15 cellular contexts compared by ENCODE assay signal in the genomic region with DNA sequence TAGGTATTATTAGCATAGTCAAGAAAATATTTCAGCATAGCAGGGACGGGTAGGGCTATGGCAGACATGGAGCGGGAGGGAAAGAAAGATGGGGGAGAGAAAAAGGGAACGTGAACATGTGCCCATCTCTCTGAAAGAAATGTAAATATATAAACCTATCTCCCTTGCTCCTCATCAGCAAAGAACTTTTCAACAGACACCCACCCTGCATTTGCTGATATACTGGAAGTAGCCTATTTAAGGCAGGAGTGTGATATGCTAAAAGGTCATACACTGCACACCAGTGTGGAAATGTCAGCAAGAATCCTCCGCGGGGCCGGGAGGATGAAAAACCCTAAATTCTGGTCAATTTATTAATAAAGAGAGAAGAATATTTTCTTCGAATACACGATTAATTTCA. TPM values are rescaled to one million over a fixed set of nuclear protein-coding genes. Genes with fewer than 3 reads are reported as not detected.
DNase-seq lines count a peak whose midpoint lies in the region; FAIRE-seq and TF ChIP-seq lines count a peak whose summit lies in the region.
"Had no signal": no experiment of that assay in that cellular context is flagged by ENCODE, and none has a peak within 500 bp of the region (broad histone marks: within the 10 kb centered on the region; RNA-seq: fewer than 3 reads in every experiment).

No MANE protein-coding gene starts in this region.

- H3K27me3 ChIP-seq in CD4-positive, alpha-beta memory T cell (ENCODE audit: insufficient read depth, low read length), result no peaks in the 10 kb centered on the region
- H3K27me3 ChIP-seq in MG63, result no peaks in the 10 kb centered on the region
- no peaks in the 10 kb centered on the region for H3K27me3 ChIP-seq in endodermal cell (ENCODE audit: control insufficient read depth, insufficient read depth, low read length, poor library complexity, severe bottlenecking)
- no peaks in the 10 kb centered on the region for H3K27me3 ChIP-seq in neural cell (ENCODE audit: insufficient read depth, low read depth, low read length)
- H3K27me3 ChIP-seq: left lung had no signal

- H3K4me2 ChIP-seq in neural cell (ENCODE audit: low read length), result peak overlapping the region; percentile 73

- no peak overlapping the region for H2AFZ ChIP-seq in neural cell (ENCODE audit: low read depth, low read length)

- intact Hi-C loops in CD4-positive, alpha-beta memory T cell (cut with micrococcal nuclease), result loop anchor here (5.0 kb wide), 2 partner anchors 164 to 319 kb away; a partner anchor contains a TSS

- no peaks in the 10 kb centered on the region for H3K9me3 Mint-ChIP-seq in CD4-positive, alpha-beta memory T cell
- H3K9me3 Mint-ChIP-seq in endodermal cell, result no peaks in the 10 kb centered on the region

- no peaks in the 10 kb centered on the region for H3K36me3 Mint-ChIP-seq in CD4-positive, alpha-beta memory T cell
- H3K36me3 Mint-ChIP-seq in endodermal cell (ENCODE audit: low read depth), result peaks cover 4% of the 10 kb centered on the region

- no peaks in the 10 kb centered on the region for H4K20me1 ChIP-seq in neural cell (ENCODE audit: insufficient read depth)

- H3K4me1 Mint-ChIP-seq in CD4-positive, alpha-beta memory T cell, result peaks cover 10 to 22% (median 14%) of the 10 kb centered on the region in 4 donors
- H3K4me1 Mint-ChIP-seq in endodermal cell, result peaks cover 21% of the 10 kb centered on the region

- POLR2A ChIA-PET in CD4-positive, alpha-beta memory T cell (lab: Charles Lee; ENCODE audit: partially characterized antibody), result no interaction called here

- no peak for TF ChIP-seq RAD21 in neural cell (conservative IDR thresholded peaks at IDR 0.05)

- no peak overlapping the region for H3K27ac ChIP-seq in CD4-positive, alpha-beta memory T cell (ENCODE audit: low read depth, low read length)
- H3K27ac ChIP-seq in endodermal cell (ENCODE audit: low read depth, low read length) (no peak overlapping the region), neural cell (ENCODE audit: low read length) (no peak overlapping the region)

- H3F3A ChIP-seq in neural cell (ENCODE audit: insufficient read depth, low read length, poor library complexity, severe bottlenecking), result no peaks in the 10 kb centered on the region

- CTCF ChIA-PET in CD4-positive, alpha-beta memory T cell (lab: Charles Lee; ENCODE audit: partially characterized antibody), result no interaction called here

- no peak overlapping the region for H3K27ac Mint-ChIP-seq in CD4-positive, alpha-beta memory T cell
- H3K27ac Mint-ChIP-seq in endodermal cell, result no peak overlapping the region

- no peak for TF ChIP-seq EP300 in neural cell (conservative IDR thresholded peaks at IDR 0.05; ENCODE audit: poor library complexity, severe bottlenecking)

- H3K9ac ChIP-seq in endodermal cell (ENCODE audit: extremely low read depth, low read length, poor library complexity, severe bottlenecking), result no peak overlapping the region
- H3K9ac ChIP-seq in neural cell (ENCODE audit: low read length), result no peak overlapping the region

- no peak for FAIRE-seq in H54 (lab: Jason Lieb, UNC)
- FAIRE-seq: colon, HepG2 had no signal

- WGBS in endodermal cell (ENCODE audit: insufficient coverage in 1 of 2, insufficient read length in 1 of 2), 2 experiments, result 89% methylated on average over 7 of the region's 8 CpGs; no CpG with 5 or more reads in 1 of the 2 experiments

- no peak overlapping the region for H3K4me3 ChIP-seq in CD4-positive, alpha-beta memory T cell (ENCODE audit: low read length in 2 of 2)
- H3K4me3 ChIP-seq in MG63 (peak overlapping the region; percentile 66), endodermal cell (ENCODE audit: low read length) (peak overlapping the region; percentile 95), neural cell (ENCODE audit: low read length) (peak overlapping the region; percentile 92)

- no peaks in the 10 kb centered on the region for H3K9me2 ChIP-seq in neural cell (ENCODE audit: insufficient read depth, low read length)

- H3K4me3 Mint-ChIP-seq in CD4-positive, alpha-beta memory T cell, result peak overlapping the region in 5 of 8 donors; percentile 5 to 87 (median 85)
- peak overlapping the region; percentile 87 for H3K4me3 Mint-ChIP-seq in endodermal cell

- H3K36me3 ChIP-seq in CD4-positive, alpha-beta memory T cell (ENCODE audit: insufficient read depth, low read length), result no peaks in the 10 kb centered on the region
- H3K36me3 ChIP-seq in MG63 (no peaks in the 10 kb centered on the region; the same call in 1 of the 2 replicates), endodermal cell (ENCODE audit: control insufficient read depth, insufficient read depth, low read length) (no peaks in the 10 kb centered on the region), neural cell (ENCODE audit: insufficient read depth, low read length) (no peaks in the 10 kb centered on the region)
- H3K36me3 ChIP-seq: left lung had no signal

- no peaks in the 10 kb centered on the region for H3K9me3 ChIP-seq in CD4-positive, alpha-beta memory T cell (ENCODE audit: control insufficient read depth in 1 of 2, low read length in 2 of 2)
- H3K9me3 ChIP-seq in MG63 (no peaks in the 10 kb centered on the region), endodermal cell (ENCODE audit: control insufficient read depth, low read length) (no peaks in the 10 kb centered on the region), neural cell (ENCODE audit: low read length) (no peaks in the 10 kb centered on the region)
- H3K9me3 ChIP-seq: left lung had no signal

- no peak for TF ChIP-seq CTCF in endodermal cell (conservative IDR thresholded peaks at IDR 0.05)
- no peak for TF ChIP-seq CTCF in neural cell (IDR thresholded peaks at IDR 0.05; ENCODE audit: poor library complexity, severe bottlenecking)

- no peaks in the 10 kb centered on the region for H3K27me3 Mint-ChIP-seq in CD4-positive, alpha-beta memory T cell
- peaks cover 16% of the 10 kb centered on the region for H3K27me3 Mint-ChIP-seq in endodermal cell (ENCODE audit: insufficient read depth)

- H3K4me1 ChIP-seq in CD4-positive, alpha-beta memory T cell (ENCODE audit: insufficient read depth, low read length), result peaks cover 6% of the 10 kb centered on the region
- H3K4me1 ChIP-seq in endodermal cell (ENCODE audit: control insufficient read depth, insufficient read depth, low read length), result no peaks in the 10 kb centered on the region

- peaks cover 53% of the 10 kb centered on the region for H3K79me2 ChIP-seq in neural cell (replicated peaks; ENCODE audit: insufficient read depth, low read length)

- no peak for DNase-seq in CD4-positive, alpha-beta memory T cell
- no peak for DNase-seq in MG63
- no peak for DNase-seq in endodermal cell
- DNase-seq in H54 (ENCODE audit: insufficient read length, low spot score), result no peak
- no peak for DNase-seq in NCI-H345 (lab: John Stamatoyannopoulos, UW)
- no peak for DNase-seq in NOMO-1 (lab: John Stamatoyannopoulos, UW; ENCODE audit: unreplicated experiment in 2 of 2)
- DNase-seq in stimulated activated CD4-positive, alpha-beta T cell treated with anti-CD3 and anti-CD28 coated beads, Interleukin-4, amount 100 ng/mL, for 24 hours, result no peak
- DNase-seq: activated CD4-positive, alpha-beta T cell treated with anti-CD3 and anti-CD28 coated beads for 1 hour; activated effector memory CD4-positive, alpha-beta T cell treated with Interleukin-2 at 50 U/mL for 16 hours; left lung; NCI-H1930; stimulated activated CD4-positive, alpha-beta T cell treated with anti-CD3 and anti-CD28 coated beads, Interleukin-4, amount 100 ng/mL, for 4 hours had no signal

- TF ChIP-seq POLR2A in H54 (IDR thresholded peaks at IDR 0.05; ENCODE audit: low read depth, low read length), result no peak

TF ChIP-seq in neural cell, 6 proteins besides CTCF, POLR2A, EP300 and RAD21:
- no peak for TF ChIP-seq MXI1 (conservative IDR thresholded peaks at IDR 0.05; ENCODE audit: poor library complexity, severe bottlenecking)
- TF ChIP-seq, protein P1, sequence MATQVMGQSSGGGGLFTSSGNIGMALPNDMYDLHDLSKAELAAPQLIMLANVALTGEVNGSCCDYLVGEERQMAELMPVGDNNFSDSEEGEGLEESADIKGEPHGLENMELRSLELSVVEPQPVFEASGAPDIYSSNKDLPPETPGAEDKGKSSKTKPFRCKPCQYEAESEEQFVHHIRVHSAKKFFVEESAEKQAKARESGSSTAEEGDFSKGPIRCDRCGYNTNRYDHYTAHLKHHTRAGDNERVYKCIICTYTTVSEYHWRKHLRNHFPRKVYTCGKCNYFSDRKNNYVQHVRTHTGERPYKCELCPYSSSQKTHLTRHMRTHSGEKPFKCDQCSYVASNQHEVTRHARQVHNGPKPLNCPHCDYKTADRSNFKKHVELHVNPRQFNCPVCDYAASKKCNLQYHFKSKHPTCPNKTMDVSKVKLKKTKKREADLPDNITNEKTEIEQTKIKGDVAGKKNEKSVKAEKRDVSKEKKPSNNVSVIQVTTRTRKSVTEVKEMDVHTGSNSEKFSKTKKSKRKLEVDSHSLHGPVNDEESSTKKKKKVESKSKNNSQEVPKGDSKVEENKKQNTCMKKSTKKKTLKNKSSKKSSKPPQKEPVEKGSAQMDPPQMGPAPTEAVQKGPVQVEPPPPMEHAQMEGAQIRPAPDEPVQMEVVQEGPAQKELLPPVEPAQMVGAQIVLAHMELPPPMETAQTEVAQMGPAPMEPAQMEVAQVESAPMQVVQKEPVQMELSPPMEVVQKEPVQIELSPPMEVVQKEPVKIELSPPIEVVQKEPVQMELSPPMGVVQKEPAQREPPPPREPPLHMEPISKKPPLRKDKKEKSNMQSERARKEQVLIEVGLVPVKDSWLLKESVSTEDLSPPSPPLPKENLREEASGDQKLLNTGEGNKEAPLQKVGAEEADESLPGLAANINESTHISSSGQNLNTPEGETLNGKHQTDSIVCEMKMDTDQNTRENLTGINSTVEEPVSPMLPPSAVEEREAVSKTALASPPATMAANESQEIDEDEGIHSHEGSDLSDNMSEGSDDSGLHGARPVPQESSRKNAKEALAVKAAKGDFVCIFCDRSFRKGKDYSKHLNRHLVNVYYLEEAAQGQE (IDR thresholded peaks at IDR 0.05; ENCODE audit: borderline replicate concordance), result no peak
- no peak for TF ChIP-seq TAF1 (IDR thresholded peaks at IDR 0.05; ENCODE audit: low read depth)
- TF ChIP-seq SMC3 (conservative IDR thresholded peaks at IDR 0.05; ENCODE audit: poor library complexity), result no peak
- TF ChIP-seq POLR2AphosphoS5 (IDR thresholded peaks at IDR 0.05), result no peak
- no peak for TF ChIP-seq EZH2 (IDR thresholded peaks at IDR 0.05; ENCODE audit: borderline replicate concordance, insufficient read depth, low read length, poor library complexity, severe bottlenecking)

RNA-seq across cellular contexts. Expression of a gene that starts 1.7 kb away (rescaled TPM):
- 1 to 10 TPM; 1.5 to 2.0 TPM for total RNA-seq in CD4-positive, alpha-beta memory T cell
- 1 to 10 TPM in 1 of 2 donors, under 1 TPM in 1; 0.20 to 1.9 TPM for polyA plus RNA-seq in CD4-positive, alpha-beta memory T cell
- 40.0 and 67.9 TPM in 2 replicates for total RNA-seq in MG63 (2014; rRNA removed; shearing (Covaris generic); ENCODE audit: low replicate concordance)
- 10 to 100 TPM; 45.3 to 51.0 TPM for total RNA-seq in endodermal cell
- polyA plus RNA-seq in endodermal cell (2013, experiment 1 of 2), result 64.0 TPM
- polyA plus RNA-seq in endodermal cell (2013, experiment 2 of 2), result 46.7 TPM
- 178 and 205 TPM in 2 replicates for polyA plus RNA-seq in neural cell
- polyA minus RNA-seq in neural cell, result 155 and 171 TPM in 2 replicates

Comparison
In these comparisons a context has a peak if more than half of its experiments do, and no peak if none do; other contexts are left out.
1. H3K4me3 ChIP-seq: peak in MG63 (single experiment), endodermal cell (single experiment) and neural cell (single experiment); none in CD4-positive, alpha-beta memory T cell (0 of 2).
2. RNA of a gene that starts 1.7 kb away (total RNA-seq): 45.3 to 51.0 TPM in endodermal cell and 40.0 to 67.9 TPM in MG63; 1.5 to 2.0 TPM in CD4-positive, alpha-beta memory T cell; every median in the first group is over 10 times any median in the second.